Comparison of ENCODE assay signal across 22 cellular contexts in genomic region chr9:128940271-128940921, GRCh38. TPM values are rescaled to one million over a fixed set of nuclear protein-coding genes. Genes with fewer than 3 reads are reported as not detected.
DNase-seq lines count a peak whose midpoint lies in the region; ATAC-seq, FAIRE-seq and TF ChIP-seq lines count a peak whose summit lies in the region.
"Had no signal": no experiment of that assay in that cellular context is flagged by ENCODE, and none has a peak within 500 bp of the region (broad histone marks: within the 10 kb centered on the region; RNA-seq: fewer than 3 reads in every experiment).

No MANE protein-coding gene starts in this region.

- FAIRE-seq in endothelial cell of umbilical vein (lab: Jason Lieb, UNC) = peak; percentile 86
- FAIRE-seq: G401.6 had no signal

- H3K4me2 ChIP-seq in endothelial cell of umbilical vein (ENCODE audit: insufficient read depth, low read length) = no peak overlapping the region

- H3K27ac ChIP-seq in RWPE1 (peak overlapping the region; percentile 69), endothelial cell of umbilical vein (ENCODE audit: insufficient read depth, low read depth, low read length) (no peak overlapping the region), left lung (peak overlapping the region in 1 of 2 donors; percentile 23), skeletal muscle tissue (ENCODE audit: low read depth, low read length) (peak overlapping the region; percentile 25), tibial nerve (peak overlapping the region in 2 of 4 donors; percentile 39 to 64)
- H3K27ac ChIP-seq: GM23248, SJCRH30, thoracic aorta, VCaP had no signal

- dilution Hi-C loops in endothelial cell of umbilical vein (cut with MboI; ENCODE audit: extremely low pct_ligation_motif_present, low sequenced_read_pairs) = no loop called here

- no peak for TF ChIP-seq EP300 in tibial nerve (IDR thresholded peaks at IDR 0.05)

- no peaks in the 10 kb centered on the region for H3K27me3 ChIP-seq in endothelial cell of umbilical vein (ENCODE audit: control insufficient read depth in 2 of 2, insufficient read depth in 2 of 2, low read length in 2 of 2)
- no peaks in the 10 kb centered on the region for H3K27me3 ChIP-seq in left lung
- H3K27me3 ChIP-seq in skeletal muscle tissue (ENCODE audit: control insufficient read depth in 3 of 3, insufficient read depth in 3 of 3, low read length in 3 of 3) = no peaks in the 10 kb centered on the region
- H3K27me3 ChIP-seq in tibial nerve = no peaks in the 10 kb centered on the region
- H3K27me3 ChIP-seq: SJCRH30 had no signal

- POLR2A ChIA-PET in RWPE1 (lab: Yijun Ruan, JAX; ENCODE audit: low non-redundant PET) (no interaction called here), endothelial cell of umbilical vein (lab: Charles Lee) (no interaction called here)

- H3K79me2 ChIP-seq in endothelial cell of umbilical vein (ENCODE audit: control insufficient read depth, insufficient read depth, low read length) = no peaks in the 10 kb centered on the region

- H3K4me3 ChIP-seq in endothelial cell of umbilical vein (replicated peaks in 1 of 3; ENCODE audit: insufficient read depth in 1 of 3, low read depth in 1 of 3, low read length in 3 of 3) (no peak overlapping the region), left lung (no peak overlapping the region), skeletal muscle tissue (ENCODE audit: low read length in 3 of 3) (peak overlapping the region in 1 of 3 donors; percentile 22), tibial nerve (no peak overlapping the region)
- H3K4me3 ChIP-seq: GM23248, mucosa of descending colon, SJCRH30, thoracic aorta had no signal

- H2AFZ ChIP-seq in endothelial cell of umbilical vein (ENCODE audit: low read depth, low read length) = no peak overlapping the region
- H2AFZ ChIP-seq: GM23248 had no signal

- no peak overlapping the region for H3K9ac ChIP-seq in endothelial cell of umbilical vein (replicated peaks; ENCODE audit: extremely low read depth, insufficient read depth, low read length)
- H3K9ac ChIP-seq in skeletal muscle tissue (ENCODE audit: low read depth in 1 of 3, low read length in 3 of 3) = peak overlapping the region in 2 of 3 donors; percentile 20 to 57
- H3K9ac ChIP-seq: GM23248 had no signal

- TF ChIP-seq POLR2A in endothelial cell of umbilical vein (IDR thresholded peaks at IDR 0.05; ENCODE audit: low read depth, low read length) = no peak
- TF ChIP-seq POLR2A in tibial nerve (IDR thresholded peaks at IDR 0.05) = no peak

- peaks cover 19% of the 10 kb centered on the region for H3K4me1 ChIP-seq in endothelial cell of umbilical vein (ENCODE audit: control insufficient read depth, extremely low read depth, insufficient read depth, low read length)
- H3K4me1 ChIP-seq in left lung = peaks cover 3 to 11% of the 10 kb centered on the region in 2 donors
- H3K4me1 ChIP-seq in skeletal muscle tissue (ENCODE audit: control insufficient read depth in 3 of 3, insufficient read depth in 3 of 3, low read length in 3 of 3) = peaks cover 9 to 31% (median 28%) of the 10 kb centered on the region in 3 donors
- H3K4me1 ChIP-seq in tibial nerve = peaks cover 0 to 39% (median 0%) of the 10 kb centered on the region in 4 donors
- H3K4me1 ChIP-seq: SJCRH30 had no signal

- intact Hi-C loops in endothelial cell of umbilical vein (cut with micrococcal nuclease) (no loop called here), left lung (cut with DNase I) (no loop called here)

- 49 to 59% methylated on average over 13 to 15 of the region's 15 CpGs for WGBS in tibial nerve, 2 donors

- peak; percentile 18 for ATAC-seq in left lung
- ATAC-seq: mucosa of descending colon had no signal

- no peaks in the 10 kb centered on the region for H3K9me1 ChIP-seq in endothelial cell of umbilical vein (replicated peaks; ENCODE audit: control insufficient read depth, extremely low read depth, insufficient read depth, low read length)

- CTCF ChIA-PET in RWPE1 (lab: Yijun Ruan, JAX) (no interaction called here), endothelial cell of umbilical vein (lab: Charles Lee) (interaction anchor here (1.3 to 2.5 kb wide), 2 partner anchors 11 to 12 kb away, joined by 3 to 8 read pairs; no protein-coding TSS in a partner anchor)

- H3K9me3 ChIP-seq in endothelial cell of umbilical vein (replicated peaks; ENCODE audit: control insufficient read depth, insufficient read depth, low read length) (no peaks in the 10 kb centered on the region), left lung (no peaks in the 10 kb centered on the region), skeletal muscle tissue (ENCODE audit: control insufficient read depth in 3 of 3, low read length in 3 of 3) (no peaks in the 10 kb centered on the region), tibial nerve (no peaks in the 10 kb centered on the region)
- H3K9me3 ChIP-seq: mucosa of descending colon, SJCRH30, thoracic aorta had no signal

- DNase-seq in RWPE1 (ENCODE audit: low spot score) = no peak
- DNase-seq in endothelial cell of umbilical vein (ENCODE audit: low read depth, low spot score) = peak; percentile 59
- DNase-seq in left lung = peak in 1 of 2 donors; percentile 61
- DNase-seq in NCI-H128 (lab: John Stamatoyannopoulos, UW; ENCODE audit: unreplicated experiment) = no peak
- DNase-seq in RKO (ENCODE audit: low spot score) = no peak
- DNase-seq in GOT3 (lab: John Stamatoyannopoulos, UW) = no peak
- no peak for DNase-seq in tibial nerve (ENCODE audit: low spot score in 2 of 2)
- DNase-seq: activated CD4-positive, alpha-beta T cell treated with anti-CD3 and anti-CD28 coated beads, Interleukin-2, amount 50 U/mL, for 4 hours; activated gamma-delta T cell; foreskin fibroblast; GM23248; KBM-7; kidney glomerular epithelial cell; NCI-H1694 treated with DMSO at 0.1 percent for 48 hours; OCI-M1; SJCRH30; stimulated activated CD4-positive, alpha-beta T cell treated with anti-CD3 and anti-CD28 coated beads, Interleukin-15, amount 100 ng/mL, for 24 hours had no signal

- no TSS peak for BruUV-seq in endothelial cell of umbilical vein (replicated peaks; lab: Mats Ljungman, UMichigan)

- H4K20me1 ChIP-seq in endothelial cell of umbilical vein (replicated peaks; ENCODE audit: control insufficient read depth, extremely low read depth, insufficient read depth, low read length) = no peaks in the 10 kb centered on the region

- TF ChIP-seq CTCF in RWPE1 (conservative IDR thresholded peaks at IDR 0.05; ENCODE audit: low read depth) = no peak
- no peak for TF ChIP-seq CTCF in endothelial cell of umbilical vein (IDR thresholded peaks at IDR 0.05; ENCODE audit: extremely low read depth in 1 of 2, insufficient read depth in 1 of 2, low read depth in 1 of 2, low read length in 2 of 2)
- TF ChIP-seq CTCF in left lung (IDR thresholded peaks at IDR 0.05) = no peak
- no peak for TF ChIP-seq CTCF in tibial nerve (IDR thresholded peaks at IDR 0.05)

- H3K36me3 ChIP-seq in endothelial cell of umbilical vein (ENCODE audit: control insufficient read depth in 2 of 2, extremely low read depth in 1 of 2, insufficient read depth in 2 of 2, low read length in 2 of 2) = no peaks in the 10 kb centered on the region
- H3K36me3 ChIP-seq in left lung = no peaks in the 10 kb centered on the region
- H3K36me3 ChIP-seq in skeletal muscle tissue (ENCODE audit: control insufficient read depth in 3 of 3, insufficient read depth in 3 of 3, low read length in 3 of 3) = peaks cover 3 to 16% (median 10%) of the 10 kb centered on the region in 3 donors
- H3K36me3 ChIP-seq in tibial nerve = peaks cover 0 to 73% (median 0%) of the 10 kb centered on the region in 3 donors
- H3K36me3 ChIP-seq: SJCRH30 had no signal

RNA-seq across cellular contexts. Expression of gene DOLK, which starts 7.0 kb away (rescaled TPM):
- total RNA-seq in endothelial cell of umbilical vein = 18.8 and 22.3 TPM in 2 replicates
- polyA plus RNA-seq in endothelial cell of umbilical vein = 59.8 and 71.6 TPM in 2 replicates
- polyA plus RNA-seq in endothelial cell of umbilical vein (2011; cell fraction: cytosol; rRNA removed) = 26.2 and 27.5 TPM in 2 replicates
- polyA plus RNA-seq in endothelial cell of umbilical vein (2011; cell fraction: nucleus; rRNA removed) = 13.3 and 13.6 TPM in 2 replicates
- polyA plus RNA-seq in endothelial cell of umbilical vein (2012) = 22.6 and 24.8 TPM in 2 replicates
- 68.3 and 77.7 TPM in 2 replicates for polyA minus RNA-seq in endothelial cell of umbilical vein
- 17.3 TPM for polyA minus RNA-seq in endothelial cell of umbilical vein (2011; cell fraction: cytosol; rRNA and poly(A)+ RNA removed)
- polyA minus RNA-seq in endothelial cell of umbilical vein (2011; cell fraction: nucleus; rRNA and poly(A)+ RNA removed) = 15.5 and 18.1 TPM in 2 replicates
- 10 to 100 TPM; 14.9 to 19.4 TPM for total RNA-seq in left lung
- total RNA-seq in skeletal muscle tissue = 11.5 TPM
- 10 to 100 TPM in 3 of 4 donors, 1 to 10 TPM in 1; 9.4 to 13.1 (median 12.3) TPM for total RNA-seq in tibial nerve

RNA-seq across cellular contexts. Expression of gene NUP188, which starts 7.1 kb away (rescaled TPM):
- total RNA-seq in endothelial cell of umbilical vein (62.1 and 66.2 TPM in 2 replicates), left lung (10 to 100 TPM; 42.6 to 60.9 TPM), skeletal muscle tissue (36.5 TPM), tibial nerve (10 to 100 TPM; 22.9 to 76.5 (median 43.5) TPM)
- polyA plus RNA-seq in endothelial cell of umbilical vein = 62.7 TPM in 2 replicates
- polyA plus RNA-seq in endothelial cell of umbilical vein (2011; cell fraction: cytosol; rRNA removed) = 46.2 and 57.1 TPM in 2 replicates
- polyA plus RNA-seq in endothelial cell of umbilical vein (2011; cell fraction: nucleus; rRNA removed) = 105 and 115 TPM in 2 replicates
- polyA plus RNA-seq in endothelial cell of umbilical vein (2012) = 43.7 and 48.4 TPM in 2 replicates
- 198 and 201 TPM in 2 replicates for polyA minus RNA-seq in endothelial cell of umbilical vein
- polyA minus RNA-seq in endothelial cell of umbilical vein (2011; cell fraction: cytosol; rRNA and poly(A)+ RNA removed) = 180 TPM
- 102 and 120 TPM in 2 replicates for polyA minus RNA-seq in endothelial cell of umbilical vein (2011; cell fraction: nucleus; rRNA and poly(A)+ RNA removed)

RNA-seq across cellular contexts. Expression of gene PHYHD1, which starts 19.6 kb away (rescaled TPM):
- total RNA-seq in endothelial cell of umbilical vein (0.30 and 1.8 TPM in 2 replicates), left lung (10 to 100 TPM; 32.6 to 49.4 TPM), skeletal muscle tissue (17.7 TPM), tibial nerve (10 to 100 TPM; 37.8 to 55.3 (median 45.8) TPM)
- 1.1 and 1.8 TPM in 2 replicates for polyA plus RNA-seq in endothelial cell of umbilical vein
- 0.77 and 1.2 TPM in 2 replicates for polyA plus RNA-seq in endothelial cell of umbilical vein (2011; cell fraction: cytosol; rRNA removed)
- 2.7 and 3.0 TPM in 2 replicates for polyA plus RNA-seq in endothelial cell of umbilical vein (2011; cell fraction: nucleus; rRNA removed)
- polyA plus RNA-seq in endothelial cell of umbilical vein (2012) = not detected in 2 replicates
- 0.28 and 1.3 TPM in 2 replicates for polyA minus RNA-seq in endothelial cell of umbilical vein
- not detected for polyA minus RNA-seq in endothelial cell of umbilical vein (2011; cell fraction: cytosol; rRNA and poly(A)+ RNA removed)
- polyA minus RNA-seq in endothelial cell of umbilical vein (2011; cell fraction: nucleus; rRNA and poly(A)+ RNA removed) = 1.6 and 1.7 TPM in 2 replicates

RNA-seq across cellular contexts. Expression of gene LRRC8A, which starts 58.5 kb away (rescaled TPM):
- 99.6 and 126 TPM in 2 replicates for total RNA-seq in endothelial cell of umbilical vein
- 129 and 134 TPM in 2 replicates for polyA plus RNA-seq in endothelial cell of umbilical vein
- polyA plus RNA-seq in endothelial cell of umbilical vein (2011; cell fraction: cytosol; rRNA removed) = 114 TPM in 2 replicates
- 66.6 and 67.7 TPM in 2 replicates for polyA plus RNA-seq in endothelial cell of umbilical vein (2011; cell fraction: nucleus; rRNA removed)
- polyA plus RNA-seq in endothelial cell of umbilical vein (2012) = 82.3 and 108 TPM in 2 replicates
- 179 and 186 TPM in 2 replicates for polyA minus RNA-seq in endothelial cell of umbilical vein
- polyA minus RNA-seq in endothelial cell of umbilical vein (2011; cell fraction: cytosol; rRNA and poly(A)+ RNA removed) = 21.5 TPM
- polyA minus RNA-seq in endothelial cell of umbilical vein (2011; cell fraction: nucleus; rRNA and poly(A)+ RNA removed) = 55.5 and 56.5 TPM in 2 replicates
- total RNA-seq in left lung = 10 to 100 TPM; 61.9 to 70.6 TPM
- 9.9 TPM for total RNA-seq in skeletal muscle tissue
- 10 to 100 TPM; 65.1 to 94.7 (median 81.1) TPM for total RNA-seq in tibial nerve

RNA-seq across cellular contexts. Expression of gene KYAT1, which starts 58.6 kb away (rescaled TPM):
- 7.2 and 8.0 TPM in 2 replicates for total RNA-seq in endothelial cell of umbilical vein
- 9.6 and 10.3 TPM in 2 replicates for polyA plus RNA-seq in endothelial cell of umbilical vein
- 6.9 and 7.2 TPM in 2 replicates for polyA plus RNA-seq in endothelial cell of umbilical vein (2011; cell fraction: cytosol; rRNA removed)
- polyA plus RNA-seq in endothelial cell of umbilical vein (2011; cell fraction: nucleus; rRNA removed) = 27.0 and 28.9 TPM in 2 replicates
- 5.8 and 8.3 TPM in 2 replicates for polyA plus RNA-seq in endothelial cell of umbilical vein (2012)
- polyA minus RNA-seq in endothelial cell of umbilical vein = 6.1 and 8.5 TPM in 2 replicates
- polyA minus RNA-seq in endothelial cell of umbilical vein (2011; cell fraction: cytosol; rRNA and poly(A)+ RNA removed) = 11.5 TPM
- 5.9 and 7.1 TPM in 2 replicates for polyA minus RNA-seq in endothelial cell of umbilical vein (2011; cell fraction: nucleus; rRNA and poly(A)+ RNA removed)
- total RNA-seq in left lung = 1 to 10 TPM; 6.2 to 7.4 TPM
- 2.1 TPM for total RNA-seq in skeletal muscle tissue
- total RNA-seq in tibial nerve = 1 to 10 TPM; 7.4 to 9.0 (median 8.6) TPM
